Comparison of ENCODE assay signal across 2 cellular contexts in the genomic region with DNA sequence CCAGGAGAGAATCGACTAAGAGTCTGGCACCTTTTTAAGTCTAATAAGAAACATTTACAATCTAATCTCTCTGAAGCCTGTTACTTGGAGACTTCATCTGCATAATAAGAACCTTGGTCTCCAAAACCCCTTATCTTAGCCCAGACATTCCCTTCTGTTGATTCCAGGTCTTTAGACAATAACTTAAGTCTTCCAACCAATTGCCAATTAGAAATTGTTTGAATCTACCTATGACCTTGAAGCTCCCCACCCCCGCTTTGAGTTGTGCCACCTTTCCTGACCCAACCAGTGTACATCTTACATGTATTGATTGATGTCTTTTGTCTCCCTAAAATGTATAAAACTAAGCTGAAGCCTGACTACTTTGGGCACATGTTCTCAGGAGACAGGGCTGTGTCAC.
TF ChIP-seq lines count a peak whose summit lies in the region.

No MANE protein-coding gene starts in this region.

TF ChIP-seq in SK-N-SH, 30 proteins besides CTCF, POLR2A, EP300 and RAD21 (continued from another document):
- TF ChIP-seq, protein P1, sequence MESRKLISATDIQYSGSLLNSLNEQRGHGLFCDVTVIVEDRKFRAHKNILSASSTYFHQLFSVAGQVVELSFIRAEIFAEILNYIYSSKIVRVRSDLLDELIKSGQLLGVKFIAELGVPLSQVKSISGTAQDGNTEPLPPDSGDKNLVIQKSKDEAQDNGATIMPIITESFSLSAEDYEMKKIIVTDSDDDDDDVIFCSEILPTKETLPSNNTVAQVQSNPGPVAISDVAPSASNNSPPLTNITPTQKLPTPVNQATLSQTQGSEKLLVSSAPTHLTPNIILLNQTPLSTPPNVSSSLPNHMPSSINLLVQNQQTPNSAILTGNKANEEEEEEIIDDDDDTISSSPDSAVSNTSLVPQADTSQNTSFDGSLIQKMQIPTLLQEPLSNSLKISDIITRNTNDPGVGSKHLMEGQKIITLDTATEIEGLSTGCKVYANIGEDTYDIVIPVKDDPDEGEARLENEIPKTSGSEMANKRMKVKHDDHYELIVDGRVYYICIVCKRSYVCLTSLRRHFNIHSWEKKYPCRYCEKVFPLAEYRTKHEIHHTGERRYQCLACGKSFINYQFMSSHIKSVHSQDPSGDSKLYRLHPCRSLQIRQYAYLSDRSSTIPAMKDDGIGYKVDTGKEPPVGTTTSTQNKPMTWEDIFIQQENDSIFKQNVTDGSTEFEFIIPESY (IDR thresholded peaks at IDR 0.05; ENCODE audit: borderline replicate concordance, low read depth): no peak
- no peak for TF ChIP-seq POLR2AphosphoS5 (IDR thresholded peaks at IDR 0.05; ENCODE audit: low read depth, low read length)
- no peak for TF ChIP-seq CHD2 (IDR thresholded peaks at IDR 0.05; ENCODE audit: low read length, partially characterized antibody)
- TF ChIP-seq NFIC (IDR thresholded peaks at IDR 0.05; ENCODE audit: borderline replicate concordance): no peak
- no peak for TF ChIP-seq JUND (IDR thresholded peaks at IDR 0.05)
- TF ChIP-seq RXRA (IDR thresholded peaks at IDR 0.05; ENCODE audit: borderline replicate concordance, low read depth): no peak

TF ChIP-seq in SK-N-SH treated with all-trans-retinoic acid at 6 μM for 48 hours, 23 proteins besides CTCF, POLR2A, EP300 and RAD21 (continued from another document):
- TF ChIP-seq, protein P2, sequence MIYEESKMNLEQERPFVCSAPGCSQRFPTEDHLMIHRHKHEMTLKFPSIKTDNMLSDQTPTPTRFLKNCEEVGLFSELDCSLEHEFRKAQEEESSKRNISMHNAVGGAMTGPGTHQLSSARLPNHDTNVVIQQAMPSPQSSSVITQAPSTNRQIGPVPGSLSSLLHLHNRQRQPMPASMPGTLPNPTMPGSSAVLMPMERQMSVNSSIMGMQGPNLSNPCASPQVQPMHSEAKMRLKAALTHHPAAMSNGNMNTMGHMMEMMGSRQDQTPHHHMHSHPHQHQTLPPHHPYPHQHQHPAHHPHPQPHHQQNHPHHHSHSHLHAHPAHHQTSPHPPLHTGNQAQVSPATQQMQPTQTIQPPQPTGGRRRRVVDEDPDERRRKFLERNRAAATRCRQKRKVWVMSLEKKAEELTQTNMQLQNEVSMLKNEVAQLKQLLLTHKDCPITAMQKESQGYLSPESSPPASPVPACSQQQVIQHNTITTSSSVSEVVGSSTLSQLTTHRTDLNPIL (CRISPR knock-in tag; IDR thresholded peaks at IDR 0.05; ENCODE audit: low read depth): no peak
- TF ChIP-seq ZNF70 (CRISPR knock-in tag; IDR thresholded peaks at IDR 0.05) (no peak), CSDC2 (CRISPR knock-in tag; IDR thresholded peaks at IDR 0.05) (no peak)
